In the genomic region with DNA sequence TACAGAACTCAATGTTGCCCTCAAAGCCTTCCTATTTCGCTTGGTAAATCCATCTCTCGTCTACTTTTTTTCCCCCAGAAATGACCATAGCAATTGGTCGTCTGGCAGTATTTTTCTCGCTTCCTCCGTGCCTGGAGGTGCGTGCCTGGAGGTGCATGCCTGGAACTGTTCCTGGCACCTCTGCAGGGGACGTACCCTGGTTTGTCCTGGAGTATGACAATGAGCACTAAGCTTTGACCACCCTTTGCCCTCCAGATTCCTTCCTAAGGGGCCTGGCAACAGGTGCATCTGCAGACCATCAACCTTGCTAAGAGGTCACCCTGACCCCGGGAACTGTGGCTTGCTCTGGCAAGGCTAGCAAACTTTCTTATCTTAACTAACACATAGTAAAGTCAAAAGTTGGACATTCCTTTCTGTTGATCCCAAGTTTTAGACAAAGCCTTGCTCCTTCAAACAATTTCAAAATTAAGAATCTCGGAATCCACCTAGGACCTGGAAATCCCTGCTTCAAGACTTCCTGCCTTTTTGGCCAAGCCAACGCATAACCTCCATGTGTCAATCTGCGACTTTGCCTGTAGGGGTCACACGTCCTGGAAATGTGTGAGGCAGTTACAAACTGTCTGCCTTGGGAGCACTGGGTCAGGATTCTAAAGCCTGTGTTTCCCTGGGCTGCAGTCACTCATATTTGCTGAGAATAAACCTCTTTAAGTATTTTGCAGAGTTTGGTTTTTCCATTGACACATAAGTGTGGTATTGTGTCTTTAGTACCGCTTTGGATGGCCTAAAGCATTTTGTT, we compare ENCODE assay signal across 8 cellular contexts. TPM values are rescaled to one million over a fixed set of nuclear protein-coding genes. Genes with fewer than 3 reads are reported as not detected.
DNase-seq lines count a peak whose midpoint lies in the region; ATAC-seq lines count a peak whose summit lies in the region.

No MANE protein-coding gene starts in this region.

- peak; percentile 53 for DNase-seq in NCI-H82 (lab: John Stamatoyannopoulos, UW)
- DNase-seq in NCI-H82 treated with DMSO at 0.1 percent for 48 hours (lab: John Stamatoyannopoulos, UW; ENCODE audit: unreplicated experiment): no peak
- peak; percentile 29 for DNase-seq in MG63
- no peak for DNase-seq in activated naive CD4-positive, alpha-beta T cell treated with anti-CD3 and anti-CD28 coated beads, Interleukin-2, amount 50 U/mL, for 72 hours (ENCODE audit: low spot score in 2 of 2)
- peak; percentile 82 for DNase-seq in islet precursor cell
- DNase-seq in NCI-H446 (lab: John Stamatoyannopoulos, UW): no peak
- DNase-seq in 8988T: no peak

- no peaks in the 10 kb centered on the region for H3K36me3 Mint-ChIP-seq in activated naive CD4-positive, alpha-beta T cell treated with anti-CD3 and anti-CD28 coated beads, Interleukin-2, amount 50 U/mL, for 72 hours

- ATAC-seq in GM21528 (IDR thresholded peaks at IDR 0.05; ENCODE audit: low FRiP score, unreplicated experiment): peak; percentile 72
- peak; percentile 53 to 68 for ATAC-seq in activated naive CD4-positive, alpha-beta T cell treated with anti-CD3 and anti-CD28 coated beads, Interleukin-2, amount 50 U/mL, for 72 hours

- no peaks in the 10 kb centered on the region for H3K9me3 Mint-ChIP-seq in activated naive CD4-positive, alpha-beta T cell treated with anti-CD3 and anti-CD28 coated beads, Interleukin-2, amount 50 U/mL, for 72 hours

- H3K4me3 ChIP-seq in MG63: no peak overlapping the region

- no peak overlapping the region for H3K27ac Mint-ChIP-seq in activated naive CD4-positive, alpha-beta T cell treated with anti-CD3 and anti-CD28 coated beads, Interleukin-2, amount 50 U/mL, for 72 hours

- no peaks in the 10 kb centered on the region for H3K9me3 ChIP-seq in MG63

- H3K27me3 ChIP-seq in MG63: peaks cover 9% of the 10 kb centered on the region; the same call in 1 of the 2 replicates

- H3K36me3 ChIP-seq in MG63: no peaks in the 10 kb centered on the region

RNA-seq across cellular contexts. Expression of a gene that starts 28.8 kb away (rescaled TPM):
- total RNA-seq in MG63 (2014; rRNA removed; shearing (Covaris generic); ENCODE audit: low replicate concordance): 8.5 and 11.0 TPM in 2 replicates
- total RNA-seq in activated naive CD4-positive, alpha-beta T cell treated with anti-CD3 and anti-CD28 coated beads, Interleukin-2, amount 50 U/mL, for 72 hours: 10 to 100 TPM; 27.3 to 67.2 TPM

Comparison
In these comparisons a context has a peak if more than half of its experiments do, and no peak if none do; other contexts are left out.
1. DNase-seq: peak in NCI-H82 (single experiment), MG63 (single experiment) and islet precursor cell (single experiment); none in NCI-H82 treated with DMSO at 0.1 percent for 48 hours (single experiment), activated naive CD4-positive, alpha-beta T cell treated with anti-CD3 and anti-CD28 coated beads, Interleukin-2, amount 50 U/mL, for 72 hours (0 of 2), NCI-H446 (0 of 2) and 8988T (single experiment).